ENCODE assay signal across 12 cellular contexts in genomic region chr4:104752337-104752736, GRCh38.
DNase-seq lines count a peak whose midpoint lies in the region; ATAC-seq, FAIRE-seq and TF ChIP-seq lines count a peak whose summit lies in the region.
"Had no signal": no experiment of that assay in that cellular context is flagged by ENCODE, and none has a peak within 500 bp of the region (broad histone marks: within the 10 kb centered on the region; RNA-seq: fewer than 3 reads in every experiment).

No MANE protein-coding gene starts in this region.

- H3K27ac ChIP-seq in heart right ventricle (peak overlapping the region in 5 of 10 donors; percentile 10 to 62 (median 60)), kidney (ENCODE audit: low read depth in 2 of 2, low read length in 2 of 2) (no peak overlapping the region)

- no peak overlapping the region for H3K4me3 Mint-ChIP-seq in stimulated activated naive B cell treated with anti-CD40 and anti-IgM and Interleukin-4, amounts not matched to agents 10 μg/mL and 1 μg/mL and 100 μg/mL, for 72 hours
- H3K4me3 Mint-ChIP-seq: CD4-positive, alpha-beta T cell had no signal

- ATAC-seq in GM18867 (IDR thresholded peaks at IDR 0.05; ENCODE audit: unreplicated experiment) (peak; percentile 81), GM21529 (IDR thresholded peaks at IDR 0.05; ENCODE audit: unreplicated experiment) (peak; percentile 85), HG03139 (IDR thresholded peaks at IDR 0.05; ENCODE audit: unreplicated experiment) (peak; percentile 68), heart right ventricle (peak; percentile 29 to 95 (median 87))
- ATAC-seq in stimulated activated naive B cell treated with anti-CD40 and anti-IgM and Interleukin-4, amounts not matched to agents 10 μg/mL and 1 μg/mL and 100 μg/mL, for 72 hours (replicated peaks), result no peak

- TF ChIP-seq CTCF in heart right ventricle (IDR thresholded peaks at IDR 0.05), result no peak
- no peak for TF ChIP-seq CTCF in kidney (IDR thresholded peaks at IDR 0.05; ENCODE audit: borderline replicate concordance, extremely low read depth, insufficient read depth)

- no peaks in the 10 kb centered on the region for H3K36me3 Mint-ChIP-seq in stimulated activated naive B cell treated with anti-CD40 and anti-IgM and Interleukin-4, amounts not matched to agents 10 μg/mL and 1 μg/mL and 100 μg/mL, for 72 hours

- no peaks in the 10 kb centered on the region for H3K27me3 ChIP-seq in heart right ventricle

- H3K27me3 Mint-ChIP-seq in stimulated activated naive B cell treated with anti-CD40 and anti-IgM and Interleukin-4, amounts not matched to agents 10 μg/mL and 1 μg/mL and 100 μg/mL, for 72 hours, result no peaks in the 10 kb centered on the region
- H3K27me3 Mint-ChIP-seq: CD4-positive, alpha-beta T cell had no signal

- no peak overlapping the region for H3K9ac ChIP-seq in kidney (ENCODE audit: low read length in 2 of 2)

- 18 to 50% methylated on average over 1 of the region's 1 CpG for WGBS in heart right ventricle, 2 donors

- intact Hi-C loops in heart right ventricle (cut with DNase I) (no loop called here), kidney (cut with DNase I) (no loop called here)

- H3K4me1 ChIP-seq in heart right ventricle, result peaks cover 0 to 17% (median 0%) of the 10 kb centered on the region in 9 donors
- no peaks in the 10 kb centered on the region for H3K4me1 ChIP-seq in kidney (ENCODE audit: control insufficient read depth in 1 of 2, insufficient read depth in 1 of 2, low read depth in 1 of 2, low read length in 2 of 2)

- no peak for FAIRE-seq in kidney (lab: Jason Lieb, UNC)

- no peaks in the 10 kb centered on the region for H3K36me3 ChIP-seq in heart right ventricle
- no peaks in the 10 kb centered on the region for H3K36me3 ChIP-seq in kidney (ENCODE audit: control insufficient read depth in 1 of 2, insufficient read depth in 2 of 2, low read length in 2 of 2)

- H3K9me3 Mint-ChIP-seq in stimulated activated naive B cell treated with anti-CD40 and anti-IgM and Interleukin-4, amounts not matched to agents 10 μg/mL and 1 μg/mL and 100 μg/mL, for 72 hours, result peaks cover 4 to 7% of the 10 kb centered on the region in 2 donors
- H3K9me3 Mint-ChIP-seq: CD4-positive, alpha-beta T cell had no signal

- DNase-seq in heart right ventricle (no peak), kidney (no peak), H4 (ENCODE audit: low spot score) (no peak)
- DNase-seq in activated CD8-positive, alpha-beta memory T cell treated with anti-CD3 and anti-CD28 coated beads, Interleukin-2, amount 50 U/mL, for 48 hours, result no peak
- no peak for DNase-seq in stimulated activated naive B cell treated with anti-CD40 and anti-IgM and Interleukin-4, amounts not matched to agents 10 μg/mL and 1 μg/mL and 100 μg/mL, for 72 hours
- DNase-seq: CD4-positive, alpha-beta T cell; KG1; mesenchymal stem cell; NCI-H510A treated with DMSO at 0.1 percent for 48 hours had no signal

- H3K27ac Mint-ChIP-seq in stimulated activated naive B cell treated with anti-CD40 and anti-IgM and Interleukin-4, amounts not matched to agents 10 μg/mL and 1 μg/mL and 100 μg/mL, for 72 hours, result no peak overlapping the region
- H3K27ac Mint-ChIP-seq: CD4-positive, alpha-beta T cell had no signal

- H3K9me3 ChIP-seq in heart right ventricle, result peaks cover 0 to 4% (median 0%) of the 10 kb centered on the region in 11 donors
- no peaks in the 10 kb centered on the region for H3K9me3 ChIP-seq in kidney (ENCODE audit: control insufficient read depth in 1 of 2, low read length in 2 of 2)

- H3K4me3 ChIP-seq in heart right ventricle (no peak overlapping the region), kidney (ENCODE audit: low read length in 2 of 2) (no peak overlapping the region)

- H3K4me1 Mint-ChIP-seq in stimulated activated naive B cell treated with anti-CD40 and anti-IgM and Interleukin-4, amounts not matched to agents 10 μg/mL and 1 μg/mL and 100 μg/mL, for 72 hours, result peaks cover 3 to 15% of the 10 kb centered on the region in 2 donors

Comparison
In these comparisons a context has a peak if more than half of its experiments do, and no peak if none do; other contexts are left out.
1. ATAC-seq: peak in GM18867 (single experiment), GM21529 (single experiment), HG03139 (single experiment) and heart right ventricle (8 of 8); none in stimulated activated naive B cell treated with anti-CD40 and anti-IgM and Interleukin-4, amounts not matched to agents 10 μg/mL and 1 μg/mL and 100 μg/mL, for 72 hours (0 of 2).